Comparison of ENCODE assay signal across 9 cellular contexts in the genomic region with DNA sequence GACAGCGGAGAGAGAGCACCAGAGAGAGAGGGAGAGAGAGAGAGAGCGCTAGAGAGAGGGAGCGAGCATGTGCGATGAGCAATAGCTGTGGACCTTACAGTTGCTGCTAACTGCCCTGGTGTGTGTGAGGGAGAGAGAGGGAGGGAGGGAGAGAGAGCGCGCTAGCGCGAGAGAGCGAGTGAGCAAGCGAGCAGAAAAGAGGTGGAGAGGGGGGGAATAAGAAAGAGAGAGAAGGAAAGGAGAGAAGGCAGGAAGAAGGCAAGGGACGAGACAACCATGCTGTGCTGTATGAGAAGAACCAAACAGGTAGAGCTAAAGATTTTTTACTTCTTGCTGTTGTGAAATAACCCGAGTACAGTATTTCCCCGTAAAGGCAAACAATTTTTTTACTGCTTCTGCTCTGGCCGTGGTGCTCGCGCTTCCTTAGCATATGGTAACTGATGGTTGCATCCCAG. TPM values are rescaled to one million over a fixed set of nuclear protein-coding genes. Genes with fewer than 3 reads are reported as not detected.
DNase-seq lines count a peak whose midpoint lies in the region; ATAC-seq, FAIRE-seq and TF ChIP-seq lines count a peak whose summit lies in the region.
"Had no signal": no experiment of that assay in that cellular context is flagged by ENCODE, and none has a peak within 500 bp of the region (broad histone marks: within the 10 kb centered on the region; RNA-seq: fewer than 3 reads in every experiment).

A gene with protein sequence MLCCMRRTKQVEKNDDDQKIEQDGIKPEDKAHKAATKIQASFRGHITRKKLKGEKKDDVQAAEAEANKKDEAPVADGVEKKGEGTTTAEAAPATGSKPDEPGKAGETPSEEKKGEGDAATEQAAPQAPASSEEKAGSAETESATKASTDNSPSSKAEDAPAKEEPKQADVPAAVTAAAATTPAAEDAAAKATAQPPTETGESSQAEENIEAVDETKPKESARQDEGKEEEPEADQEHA (plus strand): TSS at position 97 of the 455 bp plus-strand sequence. CDS start 180 bp downstream, at position 277.

- H3K9me3 ChIP-seq in keratinocyte (ENCODE audit: control insufficient read depth, low read depth, low read length): no peaks in the 10 kb centered on the region

- FAIRE-seq in keratinocyte (lab: Jason Lieb, UNC): no peak

- dilution Hi-C loops in keratinocyte (cut with MboI; ENCODE audit: extremely low pct_ligation_motif_present, low sequenced_read_pairs): no loop called here

- no peak within 1 kb of the TSS for H3K9ac ChIP-seq in keratinocyte (ENCODE audit: control insufficient read depth, extremely low read depth, insufficient read depth, low read length)

- no peaks in the 10 kb centered on the region for H4K20me1 ChIP-seq in keratinocyte (ENCODE audit: control insufficient read depth, extremely low read depth, insufficient read depth, low read length)

- H3K4me1 ChIP-seq in keratinocyte (ENCODE audit: control insufficient read depth, extremely low read depth, insufficient read depth, low read length): peaks cover 3% of the 10 kb centered on the region

- H3K27ac ChIP-seq in keratinocyte (ENCODE audit: control insufficient read depth, insufficient read depth, low read length): no peak within 1 kb of the TSS

- H3K4me3 ChIP-seq in keratinocyte (ENCODE audit: control insufficient read depth in 2 of 3, extremely low read depth in 1 of 3, insufficient read depth in 2 of 3, low read depth in 1 of 3, low read length in 3 of 3): peak within 1 kb of the TSS in 1 of 3 experiments; percentile 4

- peaks cover 17% of the 10 kb centered on the region for H3K4me1 Mint-ChIP-seq in central memory CD8-positive, alpha-beta T cell
- peaks cover 13% of the 10 kb centered on the region for H3K4me1 Mint-ChIP-seq in stimulated activated effector memory CD8-positive, alpha-beta T cell treated with anti-CD3 and anti-CD28 coated beads, Interleukin-12 subunit alpha, Interleukin-12 subunit beta, amount 100 ng/mL, for 72 hours

- no peak within 1 kb of the TSS for H3K27ac Mint-ChIP-seq in central memory CD8-positive, alpha-beta T cell (ENCODE audit: low read depth)
- H3K27ac Mint-ChIP-seq in stimulated activated effector memory CD8-positive, alpha-beta T cell treated with anti-CD3 and anti-CD28 coated beads, Interleukin-12 subunit alpha, Interleukin-12 subunit beta, amount 100 ng/mL, for 72 hours: no peak within 1 kb of the TSS

- peak within 1 kb of the TSS; percentile 20 for H2AFZ ChIP-seq in keratinocyte (ENCODE audit: control insufficient read depth, low read length)

- peaks cover 38% of the 10 kb centered on the region for H3K27me3 ChIP-seq in keratinocyte (ENCODE audit: control insufficient read depth, extremely low read depth, insufficient read depth, low read length)

- peak; percentile 41 for DNase-seq in Daoy (ENCODE audit: low read depth)
- DNase-seq in NCI-H2171 (lab: John Stamatoyannopoulos, UW): peak; percentile 52
- no peak for DNase-seq in central memory CD8-positive, alpha-beta T cell (ENCODE audit: low spot score in 2 of 2)
- no peak for DNase-seq in keratinocyte (ENCODE audit: low read depth, low spot score)
- no peak for DNase-seq in stimulated activated effector memory CD8-positive, alpha-beta T cell treated with anti-CD3 and anti-CD28 coated beads, Interleukin-12 subunit alpha, Interleukin-12 subunit beta, amount 100 ng/mL, for 72 hours (ENCODE audit: low spot score in 2 of 2)
- no peak for DNase-seq in activated naive CD4-positive, alpha-beta T cell (lab: John Stamatoyannopoulos, UW)
- no peak for DNase-seq in NCI-H2029 (lab: John Stamatoyannopoulos, UW)

- H3K36me3 ChIP-seq in keratinocyte (ENCODE audit: control insufficient read depth in 2 of 2, extremely low read depth in 1 of 2, insufficient read depth in 2 of 2, low read length in 2 of 2): no peaks in the 10 kb centered on the region

- no peak for ATAC-seq in central memory CD8-positive, alpha-beta T cell (replicated peaks; ENCODE audit: extremely low read depth, poor library complexity, severe bottlenecking)
- ATAC-seq in stimulated activated effector memory CD8-positive, alpha-beta T cell treated with anti-CD3 and anti-CD28 coated beads, Interleukin-12 subunit alpha, Interleukin-12 subunit beta, amount 100 ng/mL, for 72 hours: peak; percentile 84
- no peak for ATAC-seq in HG03025 (IDR thresholded peaks at IDR 0.05; ENCODE audit: low FRiP score, unreplicated experiment)

- TF ChIP-seq CTCF in keratinocyte (optimal IDR thresholded peaks at IDR 0.05 in 1 of 3, IDR thresholded peaks at IDR 0.05 in 1 of 3, conservative IDR thresholded peaks at IDR 0.05 in 1 of 3; ENCODE audit: extremely low read depth in 1 of 3, insufficient read depth in 2 of 3, low read length in 3 of 3): no peak

- H3K4me3 Mint-ChIP-seq in central memory CD8-positive, alpha-beta T cell: peak within 1 kb of the TSS; percentile 36
- peak within 1 kb of the TSS; percentile 24 for H3K4me3 Mint-ChIP-seq in stimulated activated effector memory CD8-positive, alpha-beta T cell treated with anti-CD3 and anti-CD28 coated beads, Interleukin-12 subunit alpha, Interleukin-12 subunit beta, amount 100 ng/mL, for 72 hours

- H3K9me1 ChIP-seq in keratinocyte (ENCODE audit: control insufficient read depth, extremely low read depth, insufficient read depth, low read length): no peaks in the 10 kb centered on the region

- peaks cover 40% of the 10 kb centered on the region for H3K27me3 Mint-ChIP-seq in central memory CD8-positive, alpha-beta T cell

- H3K4me2 ChIP-seq in keratinocyte (ENCODE audit: control insufficient read depth, extremely low read depth, insufficient read depth, low read depth, low read length): peak within 1 kb of the TSS; percentile 58

- H3K36me3 Mint-ChIP-seq in central memory CD8-positive, alpha-beta T cell (ENCODE audit: insufficient read depth): peaks cover 2% of the 10 kb centered on the region
- H3K36me3 Mint-ChIP-seq in stimulated activated effector memory CD8-positive, alpha-beta T cell treated with anti-CD3 and anti-CD28 coated beads, Interleukin-12 subunit alpha, Interleukin-12 subunit beta, amount 100 ng/mL, for 72 hours: no peaks in the 10 kb centered on the region

- no peaks in the 10 kb centered on the region for H3K79me2 ChIP-seq in keratinocyte (ENCODE audit: control insufficient read depth, insufficient read depth, low read length)

- no peaks in the 10 kb centered on the region for H3K9me3 Mint-ChIP-seq in central memory CD8-positive, alpha-beta T cell
- H3K9me3 Mint-ChIP-seq in stimulated activated effector memory CD8-positive, alpha-beta T cell treated with anti-CD3 and anti-CD28 coated beads, Interleukin-12 subunit alpha, Interleukin-12 subunit beta, amount 100 ng/mL, for 72 hours: no peaks in the 10 kb centered on the region

RNA-seq across cellular contexts. Expression of the gene that starts here (rescaled TPM):
- 0.06 and 0.12 TPM in 2 replicates for total RNA-seq in Daoy (2014; rRNA removed; shearing (Covaris generic))
- polyA plus RNA-seq in keratinocyte: not detected in 3 replicates
- polyA plus RNA-seq in keratinocyte (2011; ENCODE audit: low read depth): not detected
- not detected in 2 replicates for polyA plus RNA-seq in keratinocyte (2011; cell fraction: cytosol; rRNA removed)
- polyA plus RNA-seq in keratinocyte (2011; cell fraction: nucleus; rRNA removed): not detected in 2 replicates
- polyA plus RNA-seq in keratinocyte (2012; ENCODE audit: low replicate concordance): not detected in 2 replicates
- not detected in 3 replicates for polyA minus RNA-seq in keratinocyte
- not detected for polyA minus RNA-seq in keratinocyte (2011; cell fraction: cytosol; rRNA and poly(A)+ RNA removed)
- polyA minus RNA-seq in keratinocyte (2011; cell fraction: nucleus; rRNA and poly(A)+ RNA removed): not detected in 2 replicates
- total RNA-seq: pulmonary artery endothelial cell had no signal

Comparison
In these comparisons a context has a peak if more than half of its experiments do, and no peak if none do; other contexts are left out.
1. Peak in DNase-seq in Daoy; RNA of the gene not detected or under 1 TPM.